9 cellular contexts compared by ENCODE assay signal in the genomic region with DNA sequence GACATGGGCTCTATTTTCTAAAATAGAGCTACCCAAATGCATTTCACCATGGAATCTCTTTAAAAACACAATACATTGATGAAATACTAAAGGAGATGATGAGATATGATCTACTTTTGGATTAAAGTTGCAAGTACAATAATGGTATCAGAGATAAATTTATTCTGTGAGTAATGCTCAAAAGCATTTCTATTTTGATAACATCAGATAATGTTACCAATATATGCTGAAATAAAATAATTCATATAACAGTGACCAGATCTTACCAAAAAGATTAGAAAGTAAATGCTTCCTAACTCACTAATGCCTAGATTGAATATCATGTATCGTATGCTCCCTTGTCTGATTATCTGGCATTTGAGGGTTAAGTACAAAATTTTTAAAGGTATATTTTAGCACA.
"Had no signal": no experiment of that assay in that cellular context is flagged by ENCODE, and none has a peak within 500 bp of the region (broad histone marks: within the 10 kb centered on the region; RNA-seq: fewer than 3 reads in every experiment).

No MANE protein-coding gene starts in this region.

- H2AFZ ChIP-seq: GM23248 had no signal

- H3K27ac Mint-ChIP-seq: H9, HFFc6 had no signal

- H3K9me3 ChIP-seq: HAP-1 had no signal

- H3K4me3 ChIP-seq: GM23248, HAP-1 had no signal

- DNase-seq: GM23248, GOT3, H7, H9, HFFc6 had no signal

- H3K9me3 Mint-ChIP-seq: HFFc6 had no signal

- H3K9ac ChIP-seq: GM23248 had no signal

- H3K4me1 ChIP-seq: HAP-1 had no signal

- FAIRE-seq: H1, H54 had no signal

- ATAC-seq: HCT116 had no signal

- H3K4me3 Mint-ChIP-seq: H9, HFFc6 had no signal

- H3K27ac ChIP-seq: GM23248 had no signal

- H3K36me3 ChIP-seq: HAP-1 had no signal
